18 cellular contexts compared by ENCODE assay signal in the genomic region with DNA sequence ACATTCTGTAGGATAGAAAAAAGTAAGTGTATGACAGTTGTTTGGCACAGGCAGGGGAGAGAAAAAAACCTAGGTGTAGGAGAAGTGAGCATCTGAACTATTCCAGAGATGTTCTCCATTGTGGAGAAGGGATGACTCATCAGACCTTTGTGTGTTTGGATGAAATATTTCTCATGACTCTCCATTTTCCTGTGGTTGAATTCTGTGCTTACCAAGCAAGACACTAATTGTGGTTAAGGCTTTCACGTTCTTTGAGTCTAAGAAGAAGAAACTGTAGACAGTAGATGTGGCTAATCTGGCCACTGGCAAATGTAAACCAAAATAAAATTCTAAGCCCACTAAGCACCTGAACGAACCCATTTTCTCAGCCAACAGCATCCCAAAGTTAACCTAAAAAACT.
A peak's percentile ranks its signal among the peaks of the same experiment; 100 is the strongest.
DNase-seq lines count a peak whose midpoint lies in the region; ATAC-seq and TF ChIP-seq lines count a peak whose summit lies in the region.
"Had no signal": no experiment of that assay in that cellular context is flagged by ENCODE, and none has a peak within 500 bp of the region (broad histone marks: within the 10 kb centered on the region; RNA-seq: fewer than 3 reads in every experiment).

No MANE protein-coding gene starts in this region.

- WGBS in GM23248 (ENCODE audit: low coverage in 1 of 2, low lambda C conversion rate in 2 of 2, missing lambda C conversion rate in 2 of 2), 2 experiments = 18 to 23% methylated on average over 2 of the region's 2 CpGs

- H3K27ac ChIP-seq in GM23248 = no peak overlapping the region
- H3K27ac ChIP-seq: skin epidermis had no signal

- no peaks in the 10 kb centered on the region; the same call in 1 of the 2 replicates for H3K27me3 ChIP-seq in GM23248 (replicated peaks; ENCODE audit: insufficient read depth)

- H3K79me2 ChIP-seq in GM23248 (ENCODE audit: insufficient read depth) = no peaks in the 10 kb centered on the region

- ATAC-seq in GM18511 (IDR thresholded peaks at IDR 0.05; ENCODE audit: unreplicated experiment) (no peak), WTC11 (no peak)
- ATAC-seq: mucosa of descending colon; stimulated activated memory B cell treated with anti-CD40 and anti-IgM and Interleukin-4, amounts not matched to agents 10 μg/mL and 1 μg/mL and 100 μg/mL, for 72 hours had no signal

- no peak overlapping the region for H3K4me3 Mint-ChIP-seq in WTC11
- H3K4me3 Mint-ChIP-seq: activated T-cell treated with anti-CD3 and anti-CD28 coated beads, Interleukin-2, amount 50 U/mL, for 24 hours; endodermal cell; stimulated activated memory B cell treated with anti-CD40 and anti-IgM and Interleukin-4, amounts not matched to agents 10 μg/mL and 1 μg/mL and 100 μg/mL, for 72 hours had no signal

- H3K9ac ChIP-seq in GM23248 = no peak overlapping the region

- in situ Hi-C loops in GM23248 (cut with MboI) = no loop called here

- no peak overlapping the region for H2AFZ ChIP-seq in GM23248

- no peaks in the 10 kb centered on the region for H3K9me2 ChIP-seq in GM23248 (ENCODE audit: insufficient read depth)

- DNase-seq in A172 (ENCODE audit: low spot score) (peak; percentile 8), GM23248 (peak; percentile 64), SW480 (ENCODE audit: low spot score) (peak; percentile 61), fibroblast of the aortic adventitia (ENCODE audit: low read depth) (peak; percentile 12), RPMI8226 (no peak), WTC11 (ENCODE audit: low spot score) (no peak)
- no peak for DNase-seq in activated CD4-positive, alpha-beta T cell treated with anti-CD3 and anti-CD28 coated beads for 48 hours
- DNase-seq: activated CD4-positive, alpha-beta T cell treated with anti-CD3 and anti-CD28 coated beads, Interleukin-2, amount 50 U/mL, for 4 hours; activated T-cell treated with anti-CD3 and anti-CD28 coated beads, Interleukin-2, amount 50 U/mL, for 24 hours; cerebellar nuclear complex; endodermal cell; islet precursor cell; mucosa of descending colon; NCI-H2029 treated with DMSO at 0.1 percent for 48 hours; NCI-H510A treated with DMSO at 0.1 percent for 48 hours had no signal

- peaks cover 10% of the 10 kb centered on the region for H3K4me1 Mint-ChIP-seq in WTC11
- H3K4me1 Mint-ChIP-seq: endodermal cell; stimulated activated memory B cell treated with anti-CD40 and anti-IgM and Interleukin-4, amounts not matched to agents 10 μg/mL and 1 μg/mL and 100 μg/mL, for 72 hours had no signal

- peaks cover 13% of the 10 kb centered on the region for H3K9me3 Mint-ChIP-seq in WTC11
- H3K9me3 Mint-ChIP-seq: activated T-cell treated with anti-CD3 and anti-CD28 coated beads, Interleukin-2, amount 50 U/mL, for 24 hours; endodermal cell; stimulated activated memory B cell treated with anti-CD40 and anti-IgM and Interleukin-4, amounts not matched to agents 10 μg/mL and 1 μg/mL and 100 μg/mL, for 72 hours had no signal

- no peak overlapping the region for H3K27ac Mint-ChIP-seq in WTC11
- H3K27ac Mint-ChIP-seq: activated T-cell treated with anti-CD3 and anti-CD28 coated beads, Interleukin-2, amount 50 U/mL, for 24 hours; endodermal cell; stimulated activated memory B cell treated with anti-CD40 and anti-IgM and Interleukin-4, amounts not matched to agents 10 μg/mL and 1 μg/mL and 100 μg/mL, for 72 hours had no signal

- no peaks in the 10 kb centered on the region for H3K36me3 ChIP-seq in GM23248 (ENCODE audit: low read depth)

- no peaks in the 10 kb centered on the region for H3K36me3 Mint-ChIP-seq in WTC11
- H3K36me3 Mint-ChIP-seq: stimulated activated memory B cell treated with anti-CD40 and anti-IgM and Interleukin-4, amounts not matched to agents 10 μg/mL and 1 μg/mL and 100 μg/mL, for 72 hours had no signal

- no peaks in the 10 kb centered on the region for H4K20me1 ChIP-seq in GM23248 (ENCODE audit: insufficient read depth)

- TF ChIP-seq CTCF in fibroblast of the aortic adventitia (IDR thresholded peaks at IDR 0.05; ENCODE audit: insufficient read depth, low read length) = no peak
- no peak for TF ChIP-seq CTCF in WTC11 (IDR thresholded peaks at IDR 0.05)

- H3K9me3 ChIP-seq in GM23248 (ENCODE audit: low read depth) = no peaks in the 10 kb centered on the region
- H3K9me3 ChIP-seq: mucosa of descending colon had no signal

- no peaks in the 10 kb centered on the region; the same call in 1 of the 2 replicates for H3F3A ChIP-seq in GM23248 (ENCODE audit: insufficient read depth)

- H3K4me3 ChIP-seq in GM23248 (no peak overlapping the region), fibroblast of the aortic adventitia (ENCODE audit: low read depth, low read length) (no peak overlapping the region)
- H3K4me3 ChIP-seq: mucosa of descending colon, skin epidermis had no signal

- H3K4me1 ChIP-seq in GM23248 (ENCODE audit: insufficient read depth) = no peaks in the 10 kb centered on the region

- no peak overlapping the region for H3K4me2 ChIP-seq in GM23248 (ENCODE audit: unreplicated experiment)

- POLR2A ChIA-PET in WTC11 (lab: Charles Lee) = no interaction called here

- H3K27me3 Mint-ChIP-seq in WTC11 (ENCODE audit: low read depth) = no peaks in the 10 kb centered on the region

- CTCF ChIA-PET in WTC11 (lab: Charles Lee) = interaction anchor here (1.9 kb wide), 1 partner anchor 64 kb away, joined by 6 read pairs; no protein-coding TSS in a partner anchor

TF ChIP-seq in WTC11, 78 proteins besides CTCF, POLR2A, EP300 and RAD21 (continues in another document):
- TF ChIP-seq NFE2L1 (CRISPR knock-in tag; IDR thresholded peaks at IDR 0.05) = no peak
- TF ChIP-seq, protein P1, sequence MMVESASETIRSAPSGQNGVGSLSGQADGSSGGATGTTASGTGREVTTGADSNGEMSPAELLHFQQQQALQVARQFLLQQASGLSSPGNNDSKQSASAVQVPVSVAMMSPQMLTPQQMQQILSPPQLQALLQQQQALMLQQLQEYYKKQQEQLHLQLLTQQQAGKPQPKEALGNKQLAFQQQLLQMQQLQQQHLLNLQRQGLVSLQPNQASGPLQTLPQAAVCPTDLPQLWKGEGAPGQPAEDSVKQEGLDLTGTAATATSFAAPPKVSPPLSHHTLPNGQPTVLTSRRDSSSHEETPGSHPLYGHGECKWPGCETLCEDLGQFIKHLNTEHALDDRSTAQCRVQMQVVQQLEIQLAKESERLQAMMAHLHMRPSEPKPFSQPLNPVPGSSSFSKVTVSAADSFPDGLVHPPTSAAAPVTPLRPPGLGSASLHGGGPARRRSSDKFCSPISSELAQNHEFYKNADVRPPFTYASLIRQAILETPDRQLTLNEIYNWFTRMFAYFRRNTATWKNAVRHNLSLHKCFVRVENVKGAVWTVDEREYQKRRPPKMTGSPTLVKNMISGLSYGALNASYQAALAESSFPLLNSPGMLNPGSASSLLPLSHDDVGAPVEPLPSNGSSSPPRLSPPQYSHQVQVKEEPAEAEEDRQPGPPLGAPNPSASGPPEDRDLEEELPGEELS (CRISPR knock-in tag; IDR thresholded peaks at IDR 0.05) = no peak
- TF ChIP-seq, protein P2, sequence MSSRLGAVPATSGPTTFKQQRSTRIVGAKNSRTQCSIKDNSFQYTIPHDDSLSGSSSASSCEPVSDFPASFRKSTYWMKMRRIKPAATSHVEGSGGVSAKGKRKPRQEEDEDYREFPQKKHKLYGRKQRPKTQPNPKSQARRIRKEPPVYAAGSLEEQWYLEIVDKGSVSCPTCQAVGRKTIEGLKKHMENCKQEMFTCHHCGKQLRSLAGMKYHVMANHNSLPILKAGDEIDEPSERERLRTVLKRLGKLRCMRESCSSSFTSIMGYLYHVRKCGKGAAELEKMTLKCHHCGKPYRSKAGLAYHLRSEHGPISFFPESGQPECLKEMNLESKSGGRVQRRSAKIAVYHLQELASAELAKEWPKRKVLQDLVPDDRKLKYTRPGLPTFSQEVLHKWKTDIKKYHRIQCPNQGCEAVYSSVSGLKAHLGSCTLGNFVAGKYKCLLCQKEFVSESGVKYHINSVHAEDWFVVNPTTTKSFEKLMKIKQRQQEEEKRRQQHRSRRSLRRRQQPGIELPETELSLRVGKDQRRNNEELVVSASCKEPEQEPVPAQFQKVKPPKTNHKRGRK (CRISPR knock-in tag; IDR thresholded peaks at IDR 0.05; ENCODE audit: borderline replicate concordance) = no peak
- no peak for TF ChIP-seq ZNF423 (CRISPR knock-in tag; IDR thresholded peaks at IDR 0.05)
- TF ChIP-seq, protein P3, sequence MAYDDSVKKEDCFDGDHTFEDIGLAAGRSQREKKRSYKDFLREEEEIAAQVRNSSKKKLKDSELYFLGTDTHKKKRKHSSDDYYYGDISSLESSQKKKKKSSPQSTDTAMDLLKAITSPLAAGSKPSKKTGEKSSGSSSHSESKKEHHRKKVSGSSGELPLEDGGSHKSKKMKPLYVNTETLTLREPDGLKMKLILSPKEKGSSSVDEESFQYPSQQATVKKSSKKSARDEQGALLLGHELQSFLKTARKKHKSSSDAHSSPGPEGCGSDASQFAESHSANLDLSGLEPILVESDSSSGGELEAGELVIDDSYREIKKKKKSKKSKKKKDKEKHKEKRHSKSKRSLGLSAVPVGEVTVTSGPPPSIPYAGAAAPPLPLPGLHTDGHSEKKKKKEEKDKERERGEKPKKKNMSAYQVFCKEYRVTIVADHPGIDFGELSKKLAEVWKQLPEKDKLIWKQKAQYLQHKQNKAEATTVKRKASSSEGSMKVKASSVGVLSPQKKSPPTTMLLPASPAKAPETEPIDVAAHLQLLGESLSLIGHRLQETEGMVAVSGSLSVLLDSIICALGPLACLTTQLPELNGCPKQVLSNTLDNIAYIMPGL (CRISPR knock-in tag; IDR thresholded peaks at IDR 0.05) = no peak
- TF ChIP-seq SOX15 (CRISPR knock-in tag; IDR thresholded peaks at IDR 0.05) = no peak
- no peak for TF ChIP-seq TEAD1 (CRISPR knock-in tag; IDR thresholded peaks at IDR 0.05)
- TF ChIP-seq ZNF396 (CRISPR knock-in tag; IDR thresholded peaks at IDR 0.05; ENCODE audit: borderline replicate concordance) = no peak
- TF ChIP-seq TCF7 (CRISPR knock-in tag; IDR thresholded peaks at IDR 0.05; ENCODE audit: low read depth) = no peak
- TF ChIP-seq, protein P4, sequence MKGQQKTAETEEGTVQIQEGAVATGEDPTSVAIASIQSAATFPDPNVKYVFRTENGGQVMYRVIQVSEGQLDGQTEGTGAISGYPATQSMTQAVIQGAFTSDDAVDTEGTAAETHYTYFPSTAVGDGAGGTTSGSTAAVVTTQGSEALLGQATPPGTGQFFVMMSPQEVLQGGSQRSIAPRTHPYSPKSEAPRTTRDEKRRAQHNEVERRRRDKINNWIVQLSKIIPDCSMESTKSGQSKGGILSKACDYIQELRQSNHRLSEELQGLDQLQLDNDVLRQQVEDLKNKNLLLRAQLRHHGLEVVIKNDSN (CRISPR knock-in tag; IDR thresholded peaks at IDR 0.05) = no peak
- TF ChIP-seq SMAD3 (CRISPR knock-in tag; IDR thresholded peaks at IDR 0.05; ENCODE audit: borderline replicate concordance) = no peak
- no peak for TF ChIP-seq HMGA2 (CRISPR knock-in tag; IDR thresholded peaks at IDR 0.05)

Comparison
In these comparisons a context has a peak if more than half of its experiments do, and no peak if none do; other contexts are left out.
1. DNase-seq: peak in A172 (single experiment), GM23248 (single experiment), SW480 (single experiment) and fibroblast of the aortic adventitia (single experiment); none in activated CD4-positive, alpha-beta T cell treated with anti-CD3 and anti-CD28 coated beads for 48 hours (single experiment), RPMI8226 (single experiment) and WTC11 (single experiment).